In the genomic region with DNA sequence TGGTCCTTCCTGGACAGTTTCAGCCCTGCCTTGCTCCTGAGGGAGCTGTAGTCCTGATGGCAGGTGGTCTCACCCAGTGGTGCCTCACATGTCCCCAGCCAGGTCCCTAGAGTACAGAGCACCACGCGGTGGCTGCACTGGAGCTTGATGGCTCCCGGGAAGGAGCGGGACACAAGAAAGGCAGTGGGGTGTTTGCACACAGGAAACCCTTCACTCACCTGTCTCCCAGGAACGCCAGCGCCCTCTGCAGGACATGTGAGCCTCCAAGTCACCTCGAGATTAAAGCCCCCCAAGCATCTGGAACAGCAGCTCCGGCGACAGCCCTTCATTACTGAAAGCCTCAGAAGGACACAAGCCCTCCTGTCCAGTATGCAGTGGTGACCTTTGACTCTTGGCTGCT, we compare ENCODE assay signal across 9 cellular contexts. TPM values are rescaled to one million over a fixed set of nuclear protein-coding genes. Genes with fewer than 3 reads are reported as not detected.
DNase-seq lines count a peak whose midpoint lies in the region; ATAC-seq and TF ChIP-seq lines count a peak whose summit lies in the region.
"Had no signal": no experiment of that assay in that cellular context is flagged by ENCODE, and none has a peak within 500 bp of the region (broad histone marks: within the 10 kb centered on the region; RNA-seq: fewer than 3 reads in every experiment).

No MANE protein-coding gene starts in this region.

- TF ChIP-seq POLR2A in gastroesophageal sphincter (IDR thresholded peaks at IDR 0.05) (no peak), GM18505 (IDR thresholded peaks at IDR 0.05; ENCODE audit: borderline replicate concordance, extremely low read depth, insufficient read depth, insufficient read length) (no peak)

- TF ChIP-seq EP300 in gastroesophageal sphincter (IDR thresholded peaks at IDR 0.05), result no peak

- no peak overlapping the region for H3K14ac ChIP-seq in H9 (ENCODE audit: insufficient read depth, low read length)

- H3K4me3 ChIP-seq in CD8-positive, alpha-beta T cell (ENCODE audit: low read depth, low read length), result no peak overlapping the region
- no peak overlapping the region for H3K4me3 ChIP-seq in SU-DHL-6 (ENCODE audit: insufficient read depth, low read length, poor library complexity, severe bottlenecking)
- H3K4me3 ChIP-seq in fibroblast of the aortic adventitia (ENCODE audit: low read depth, low read length), result no peak overlapping the region
- no peak overlapping the region for H3K4me3 ChIP-seq in gastroesophageal sphincter

- no peaks in the 10 kb centered on the region for H3K36me3 ChIP-seq in CD8-positive, alpha-beta T cell (ENCODE audit: insufficient read depth, low read length)
- H3K36me3 ChIP-seq in SU-DHL-6 (ENCODE audit: low read length) (no peaks in the 10 kb centered on the region), gastroesophageal sphincter (no peaks in the 10 kb centered on the region)

- no peak overlapping the region for H3T11ph ChIP-seq in H9 (ENCODE audit: low read length)

- peak in 4 of 7 experiments; percentile 17 to 55 (median 50) for DNase-seq in CD8-positive, alpha-beta T cell
- DNase-seq in H9, result peak; percentile 91
- no peak for DNase-seq in fibroblast of the aortic adventitia (ENCODE audit: low read depth)

- H3K9ac ChIP-seq in H9 (ENCODE audit: extremely low read depth, insufficient read length, low read length), result no peak overlapping the region
- H3K9ac ChIP-seq in SU-DHL-6 (ENCODE audit: low read length), result no peak overlapping the region

- no peak overlapping the region for H2BK20ac ChIP-seq in H9 (ENCODE audit: low read depth, low read length, poor library complexity, severe bottlenecking)

- no peak overlapping the region for H2BK5ac ChIP-seq in H9 (ENCODE audit: insufficient read length, low read length)

- H3K23ac ChIP-seq in H9 (ENCODE audit: insufficient read length, low read depth, low read length), result no peak overlapping the region

- CTCF ChIA-PET in CD8-positive, alpha-beta T cell (lab: Charles Lee), result interaction anchor here (1.1 to 1.7 kb wide), 4 partner anchors 48 to 171 kb away, joined by 3 to 6 read pairs (median 3); no protein-coding TSS in a partner anchor

- no peak overlapping the region for H3K27ac Mint-ChIP-seq in CD8-positive, alpha-beta T cell
- peak overlapping the region in 1 of 3 experiments; percentile 81; a peak in 2 of 7 replicates for H3K27ac Mint-ChIP-seq in H9
- H3K27ac Mint-ChIP-seq: stimulated activated naive CD8-positive, alpha-beta T cell treated with anti-CD3 and anti-CD28 coated beads, Interleukin-15, Interleukin-2, amounts not matched to agents 100 ng/mL and 50 ng/mL, for 24 hours had no signal

- TF ChIP-seq CTCF in CD8-positive, alpha-beta T cell (IDR thresholded peaks at IDR 0.05), result no peak
- peak; percentile 87 for TF ChIP-seq CTCF in H9 (conservative IDR thresholded peaks at IDR 0.05)
- TF ChIP-seq CTCF in SU-DHL-6 (IDR thresholded peaks at IDR 0.05; ENCODE audit: insufficient read depth, low read length, poor library complexity, severe bottlenecking), result peak; percentile 49
- peak; percentile 20 for TF ChIP-seq CTCF in fibroblast of the aortic adventitia (IDR thresholded peaks at IDR 0.05; ENCODE audit: insufficient read depth, low read length)
- TF ChIP-seq CTCF in gastroesophageal sphincter (IDR thresholded peaks at IDR 0.05), result no peak

- H3K56ac ChIP-seq in H9 (ENCODE audit: insufficient read length, low read depth, low read length), result no peak overlapping the region

- H3K79me2 ChIP-seq in H9 (ENCODE audit: insufficient read depth, low read length) (no peaks in the 10 kb centered on the region), SU-DHL-6 (ENCODE audit: insufficient read depth, low read length) (no peaks in the 10 kb centered on the region)

- H2BK15ac ChIP-seq in H9 (ENCODE audit: low read depth, low read length), result no peak overlapping the region

- H3K9me2 ChIP-seq in SU-DHL-6 (replicated peaks; ENCODE audit: insufficient read depth, low read length), result no peaks in the 10 kb centered on the region

- no peak overlapping the region for H4K91ac ChIP-seq in H9 (ENCODE audit: insufficient read length, low read depth, low read length)

- no peak overlapping the region for H3K4ac ChIP-seq in H9 (ENCODE audit: low read depth, low read length)

- H3K4me1 ChIP-seq in CD8-positive, alpha-beta T cell (ENCODE audit: insufficient read depth, low read length), result peaks cover 4% of the 10 kb centered on the region
- H3K4me1 ChIP-seq in H9 (ENCODE audit: insufficient read depth, low read length), result no peaks in the 10 kb centered on the region; the same call in 1 of the 2 replicates
- peaks cover 0 to 5% (median 3%) of the 10 kb centered on the region in 3 donors for H3K4me1 ChIP-seq in gastroesophageal sphincter

- POLR2A ChIA-PET in CD8-positive, alpha-beta T cell (lab: Charles Lee), result no interaction called here

- no CpG with 5 or more reads among the region's 9 CpGs for WGBS in H9 (ENCODE audit: extremely low coverage, insufficient read length, low lambda C conversion rate)
- WGBS in gastroesophageal sphincter (ENCODE audit: low coverage in 1 of 2), 2 donors, result 14% methylated on average over 5 of the region's 9 CpGs; no CpG with 5 or more reads in 1 of the 2 donors

- H2AK5ac ChIP-seq in H9 (ENCODE audit: insufficient read length, low read length), result no peak overlapping the region

- H3K4me3 Mint-ChIP-seq in CD8-positive, alpha-beta T cell, result no peak overlapping the region
- H3K4me3 Mint-ChIP-seq in H9, result peak overlapping the region in 1 of 2 experiments; percentile 56; a peak in 1 of 5 replicates
- H3K4me3 Mint-ChIP-seq: stimulated activated naive CD8-positive, alpha-beta T cell treated with anti-CD3 and anti-CD28 coated beads, Interleukin-15, Interleukin-2, amounts not matched to agents 100 ng/mL and 50 ng/mL, for 24 hours had no signal

- ATAC-seq in CD8-positive, alpha-beta T cell, result no peak
- ATAC-seq in HG03045 (IDR thresholded peaks at IDR 0.05; ENCODE audit: unreplicated experiment), result no peak
- no peak for ATAC-seq in gastroesophageal sphincter
- ATAC-seq in HG03342 (IDR thresholded peaks at IDR 0.05; ENCODE audit: unreplicated experiment), result no peak
- no peak for ATAC-seq in GM18505 (IDR thresholded peaks at IDR 0.05; ENCODE audit: unreplicated experiment)

- H3K27me3 ChIP-seq in CD8-positive, alpha-beta T cell (ENCODE audit: insufficient read depth, low read length), result peaks cover 4% of the 10 kb centered on the region
- H3K27me3 ChIP-seq in H9 (ENCODE audit: insufficient read depth, low read length) (peaks cover 6% of the 10 kb centered on the region; the same call in 1 of the 2 replicates), SU-DHL-6 (ENCODE audit: low read length) (no peaks in the 10 kb centered on the region), gastroesophageal sphincter (peaks cover 79% of the 10 kb centered on the region)

- no peak overlapping the region for H2BK12ac ChIP-seq in H9 (ENCODE audit: insufficient read length, low read depth, low read length)

- H4K20me1 ChIP-seq in H9 (ENCODE audit: control insufficient read depth, insufficient read depth, insufficient read length) (no peaks in the 10 kb centered on the region), SU-DHL-6 (ENCODE audit: low read depth, low read length) (no peaks in the 10 kb centered on the region)

- no peak overlapping the region for H3K27ac ChIP-seq in CD8-positive, alpha-beta T cell (ENCODE audit: low read depth, low read length)
- H3K27ac ChIP-seq in H9 (ENCODE audit: insufficient read length, low read depth, low read length) (no peak overlapping the region), SU-DHL-6 (ENCODE audit: low read depth, low read length) (no peak overlapping the region), gastroesophageal sphincter (no peak overlapping the region)

- H3K9me3 ChIP-seq in CD8-positive, alpha-beta T cell (ENCODE audit: low read length), result no peaks in the 10 kb centered on the region
- no peaks in the 10 kb centered on the region for H3K9me3 ChIP-seq in H9 (ENCODE audit: control insufficient read depth, low read depth, low read length)
- H3K9me3 ChIP-seq in SU-DHL-6 (ENCODE audit: insufficient read depth, low read length), result no peaks in the 10 kb centered on the region
- no peaks in the 10 kb centered on the region for H3K9me3 ChIP-seq in gastroesophageal sphincter

- H3K27me3 Mint-ChIP-seq in CD8-positive, alpha-beta T cell (ENCODE audit: low read depth), result peaks cover 20% of the 10 kb centered on the region
- peaks cover 25% of the 10 kb centered on the region for H3K27me3 Mint-ChIP-seq in H9 (ENCODE audit: low read depth)

- H3K4me1 Mint-ChIP-seq in CD8-positive, alpha-beta T cell (ENCODE audit: low read depth), result peaks cover 8% of the 10 kb centered on the region
- H3K4me1 Mint-ChIP-seq in H9, result peaks cover 15 to 27% of the 10 kb centered on the region in 2 experiments

- H3F3A ChIP-seq in SU-DHL-6 (ENCODE audit: insufficient read depth), result no peaks in the 10 kb centered on the region

- H4K8ac ChIP-seq in H9 (replicated peaks; ENCODE audit: insufficient read length, low read depth, low read length), result no peak overlapping the region

- H3K18ac ChIP-seq in H9 (ENCODE audit: insufficient read length, low read depth, low read length), result no peak overlapping the region

- H3K23me2 ChIP-seq in H9 (ENCODE audit: insufficient read length, low read depth, low read length, poor library complexity, severe bottlenecking), result no peaks in the 10 kb centered on the region

- H2BK120ac ChIP-seq in H9 (ENCODE audit: low read depth, low read length, poor library complexity, severe bottlenecking), result no peak overlapping the region

- no peaks in the 10 kb centered on the region for H3K9me3 Mint-ChIP-seq in CD8-positive, alpha-beta T cell
- no peaks in the 10 kb centered on the region for H3K9me3 Mint-ChIP-seq in H9
- H3K9me3 Mint-ChIP-seq: stimulated activated naive CD8-positive, alpha-beta T cell treated with anti-CD3 and anti-CD28 coated beads, Interleukin-15, Interleukin-2, amounts not matched to agents 100 ng/mL and 50 ng/mL, for 24 hours had no signal

- peak overlapping the region; percentile 12 for H3K4me2 ChIP-seq in H9 (ENCODE audit: insufficient read depth, insufficient read length, low read length)
- no peak overlapping the region for H3K4me2 ChIP-seq in SU-DHL-6 (ENCODE audit: low read depth, low read length, poor library complexity, severe bottlenecking)

- H3K36me3 Mint-ChIP-seq in CD8-positive, alpha-beta T cell, result no peaks in the 10 kb centered on the region
- H3K36me3 Mint-ChIP-seq in H9 (ENCODE audit: insufficient read depth in 1 of 3, low read depth in 3 of 3), result no peaks in the 10 kb centered on the region

- intact Hi-C loops in CD8-positive, alpha-beta T cell (cut with DNase I, micrococcal nuclease), result no loop called here

- H2AFZ ChIP-seq in H9 (ENCODE audit: low read length) (no peak overlapping the region), SU-DHL-6 (ENCODE audit: low read depth, low read length, severe bottlenecking) (no peak overlapping the region)

- H4K5ac ChIP-seq in H9 (ENCODE audit: insufficient read length, low read depth, low read length), result no peak overlapping the region

- H3K79me1 ChIP-seq in H9 (ENCODE audit: insufficient read depth, low read depth, low read length, poor library complexity, severe bottlenecking), result no peaks in the 10 kb centered on the region

RNA-seq across cellular contexts. Expression of gene TMEM250, which starts 19.9 kb away (rescaled TPM):
- total RNA-seq in CD8-positive, alpha-beta T cell, result 1 to 10 TPM; 7.6 to 7.7 TPM
- total RNA-seq in H9 (2021), result 48.1 and 48.3 TPM in 2 replicates
- total RNA-seq in fibroblast of the aortic adventitia (ENCODE audit: low replicate concordance), result 46.1 and 87.9 TPM in 2 replicates
- 10 to 100 TPM; 28.7 to 66.1 (median 45.3) TPM for total RNA-seq in gastroesophageal sphincter

RNA-seq across cellular contexts. Expression of gene NACC2, which starts 43.5 kb away (rescaled TPM):
- total RNA-seq in CD8-positive, alpha-beta T cell, result 1 to 10 TPM; 1.7 to 1.8 TPM
- 11.5 TPM in 2 replicates for total RNA-seq in H9 (2021)
- total RNA-seq in fibroblast of the aortic adventitia (ENCODE audit: low replicate concordance), result 17.4 and 27.1 TPM in 2 replicates
- 100 to 1,000 TPM in 3 of 4 donors, 10 to 100 TPM in 1; 71.4 to 209 (median 110) TPM for total RNA-seq in gastroesophageal sphincter

Comparison
In these comparisons a context has a peak if more than half of its experiments do, and no peak if none do; other contexts are left out.
1. CTCF ChIP-seq: peak in H9 (single experiment), SU-DHL-6 (single experiment) and fibroblast of the aortic adventitia (single experiment); none in CD8-positive, alpha-beta T cell (single experiment) and gastroesophageal sphincter (0 of 4).